In genomic region chr13:27712421-27712820, GRCh38 we compare ENCODE assay signal across 1 cellular context.
TF ChIP-seq lines count a peak whose summit lies in the region.

No MANE protein-coding gene starts in this region.

TF ChIP-seq in GM23338, 12 proteins besides CTCF, POLR2A, EP300 and RAD21 (continued from another document):
- TF ChIP-seq, protein P1, sequence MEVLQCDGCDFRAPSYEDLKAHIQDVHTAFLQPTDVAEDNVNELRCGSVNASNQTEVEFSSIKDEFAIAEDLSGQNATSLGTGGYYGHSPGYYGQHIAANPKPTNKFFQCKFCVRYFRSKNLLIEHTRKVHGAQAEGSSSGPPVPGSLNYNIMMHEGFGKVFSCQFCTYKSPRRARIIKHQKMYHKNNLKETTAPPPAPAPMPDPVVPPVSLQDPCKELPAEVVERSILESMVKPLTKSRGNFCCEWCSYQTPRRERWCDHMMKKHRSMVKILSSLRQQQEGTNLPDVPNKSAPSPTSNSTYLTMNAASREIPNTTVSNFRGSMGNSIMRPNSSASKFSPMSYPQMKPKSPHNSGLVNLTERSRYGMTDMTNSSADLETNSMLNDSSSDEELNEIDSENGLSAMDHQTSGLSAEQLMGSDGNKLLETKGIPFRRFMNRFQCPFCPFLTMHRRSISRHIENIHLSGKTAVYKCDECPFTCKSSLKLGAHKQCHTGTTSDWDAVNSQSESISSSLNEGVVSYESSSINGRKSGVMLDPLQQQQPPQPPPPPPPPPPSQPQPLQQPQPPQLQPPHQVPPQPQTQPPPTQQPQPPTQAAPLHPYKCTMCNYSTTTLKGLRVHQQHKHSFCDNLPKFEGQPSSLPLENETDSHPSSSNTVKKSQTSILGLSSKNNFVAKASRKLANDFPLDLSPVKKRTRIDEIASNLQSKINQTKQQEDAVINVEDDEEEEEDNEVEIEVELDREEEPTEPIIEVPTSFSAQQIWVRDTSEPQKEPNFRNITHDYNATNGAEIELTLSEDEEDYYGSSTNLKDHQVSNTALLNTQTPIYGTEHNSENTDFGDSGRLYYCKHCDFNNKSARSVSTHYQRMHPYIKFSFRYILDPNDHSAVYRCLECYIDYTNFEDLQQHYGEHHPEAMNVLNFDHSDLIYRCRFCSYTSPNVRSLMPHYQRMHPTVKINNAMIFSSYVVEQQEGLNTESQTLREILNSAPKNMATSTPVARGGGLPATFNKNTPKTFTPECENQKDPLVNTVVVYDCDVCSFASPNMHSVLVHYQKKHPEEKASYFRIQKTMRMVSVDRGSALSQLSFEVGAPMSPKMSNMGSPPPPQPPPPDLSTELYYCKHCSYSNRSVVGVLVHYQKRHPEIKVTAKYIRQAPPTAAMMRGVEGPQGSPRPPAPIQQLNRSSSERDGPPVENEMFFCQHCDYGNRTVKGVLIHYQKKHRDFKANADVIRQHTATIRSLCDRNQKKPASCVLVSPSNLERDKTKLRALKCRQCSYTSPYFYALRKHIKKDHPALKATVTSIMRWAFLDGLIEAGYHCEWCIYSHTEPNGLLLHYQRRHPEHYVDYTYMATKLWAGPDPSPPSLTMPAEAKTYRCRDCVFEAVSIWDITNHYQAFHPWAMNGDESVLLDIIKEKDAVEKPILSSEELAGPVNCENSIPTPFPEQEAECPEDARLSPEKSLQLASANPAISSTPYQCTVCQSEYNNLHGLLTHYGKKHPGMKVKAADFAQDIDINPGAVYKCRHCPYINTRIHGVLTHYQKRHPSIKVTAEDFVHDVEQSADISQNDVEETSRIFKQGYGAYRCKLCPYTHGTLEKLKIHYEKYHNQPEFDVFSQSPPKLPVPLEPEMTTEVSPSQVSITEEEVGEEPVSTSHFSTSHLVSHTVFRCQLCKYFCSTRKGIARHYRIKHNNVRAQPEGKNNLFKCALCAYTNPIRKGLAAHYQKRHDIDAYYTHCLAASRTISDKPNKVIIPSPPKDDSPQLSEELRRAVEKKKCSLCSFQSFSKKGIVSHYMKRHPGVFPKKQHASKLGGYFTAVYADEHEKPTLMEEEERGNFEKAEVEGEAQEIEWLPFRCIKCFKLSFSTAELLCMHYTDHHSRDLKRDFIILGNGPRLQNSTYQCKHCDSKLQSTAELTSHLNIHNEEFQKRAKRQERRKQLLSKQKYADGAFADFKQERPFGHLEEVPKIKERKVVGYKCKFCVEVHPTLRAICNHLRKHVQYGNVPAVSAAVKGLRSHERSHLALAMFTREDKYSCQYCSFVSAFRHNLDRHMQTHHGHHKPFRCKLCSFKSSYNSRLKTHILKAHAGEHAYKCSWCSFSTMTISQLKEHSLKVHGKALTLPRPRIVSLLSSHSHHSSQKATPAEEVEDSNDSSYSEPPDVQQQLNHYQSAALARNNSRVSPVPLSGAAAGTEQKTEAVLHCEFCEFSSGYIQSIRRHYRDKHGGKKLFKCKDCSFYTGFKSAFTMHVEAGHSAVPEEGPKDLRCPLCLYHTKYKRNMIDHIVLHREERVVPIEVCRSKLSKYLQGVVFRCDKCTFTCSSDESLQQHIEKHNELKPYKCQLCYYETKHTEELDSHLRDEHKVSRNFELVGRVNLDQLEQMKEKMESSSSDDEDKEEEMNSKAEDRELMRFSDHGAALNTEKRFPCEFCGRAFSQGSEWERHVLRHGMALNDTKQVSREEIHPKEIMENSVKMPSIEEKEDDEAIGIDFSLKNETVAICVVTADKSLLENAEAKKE (CRISPR knock-in tag; IDR thresholded peaks at IDR 0.05): no peak
- TF ChIP-seq STAT1 (IDR thresholded peaks at IDR 0.05; ENCODE audit: unreplicated experiment): no peak
TF ChIP-seq in GM23338: peak in this region for 0.
